ENCODE assay signal across 8 cellular contexts in genomic region chr11:2886191-2886894, GRCh38. TPM values are rescaled to one million over a fixed set of nuclear protein-coding genes. Genes with fewer than 3 reads are reported as not detected.
A peak's percentile ranks its signal among the peaks of the same experiment; 100 is the strongest.
DNase-seq lines count a peak whose midpoint lies in the region; ATAC-seq, FAIRE-seq and TF ChIP-seq lines count a peak whose summit lies in the region.

No MANE protein-coding gene starts in this region.

- H3K4me3 ChIP-seq in mucosa of descending colon: no peak overlapping the region

- H3K9me3 Mint-ChIP-seq in chondrocyte (ENCODE audit: low read depth): no peaks in the 10 kb centered on the region

- peaks cover 22% of the 10 kb centered on the region for H3K4me1 Mint-ChIP-seq in chondrocyte (ENCODE audit: low read depth)

- H3K36me3 ChIP-seq in mucosa of descending colon (ENCODE audit: low read depth): no peaks in the 10 kb centered on the region

- ATAC-seq in mucosa of descending colon (peak; percentile 1), left lobe of liver (no peak)

- no peak overlapping the region for H3K27ac Mint-ChIP-seq in chondrocyte (ENCODE audit: unreplicated experiment)

- DNase-seq in activated CD4-positive, alpha-beta T cell treated with anti-CD3 and anti-CD28 coated beads for 48 hours: peak; percentile 46
- no peak for DNase-seq in activated CD4-positive, alpha-beta T cell treated with anti-CD3 and anti-CD28 coated beads for 4 hours
- DNase-seq in HTR-8/SVneo (ENCODE audit: insufficient read length, low spot score) (no peak), chondrocyte (ENCODE audit: low spot score) (no peak), mucosa of descending colon (peak; percentile 62 to 69 (median 65)), middle frontal gyrus (ENCODE audit: extremely low spot score, low spot score) (no peak), GDM1 (lab: John Stamatoyannopoulos, UW) (no peak), left lobe of liver (ENCODE audit: low spot score) (no peak)

- peaks cover 2% of the 10 kb centered on the region for H3K36me3 Mint-ChIP-seq in chondrocyte (ENCODE audit: low read depth)

- no peaks in the 10 kb centered on the region for H3K27me3 Mint-ChIP-seq in chondrocyte (ENCODE audit: low read depth)

- no peak overlapping the region for H3K4me3 Mint-ChIP-seq in chondrocyte (ENCODE audit: unreplicated experiment)

- H3K4me1 ChIP-seq in mucosa of descending colon (ENCODE audit: low read depth): peaks cover 7% of the 10 kb centered on the region

- TF ChIP-seq CTCF in chondrocyte (IDR thresholded peaks at IDR 0.05) (peak; percentile 64), mucosa of descending colon (IDR thresholded peaks at IDR 0.05) (no peak)

- intact Hi-C loops in mucosa of descending colon (cut with DNase I, micrococcal nuclease): loop anchor here in 1 of 2 donors (10.0 kb wide), 1 partner anchor 192 kb away; the partner anchor contains the start of gene KCNQ1OT1

- H3K9me3 ChIP-seq in mucosa of descending colon: no peaks in the 10 kb centered on the region

- FAIRE-seq in HTR-8/SVneo (lab: Jason Lieb, UNC): peak; percentile 77

RNA-seq across cellular contexts. Expression of gene CDKN1C, which starts 0.8 kb away (rescaled TPM):
- total RNA-seq in chondrocyte: 5.4 to 15.7 TPM (median 14.6 TPM) in 3 replicates
- 10 to 100 TPM in 2 of 3 donors, 1 to 10 TPM in 1; 3.0 to 40.3 (median 10.2) TPM for total RNA-seq in mucosa of descending colon
- total RNA-seq in left lobe of liver: 8.4 TPM

RNA-seq across cellular contexts. Expression of gene PHLDA2, which starts 42.9 kb away (rescaled TPM):
- 63.9 to 69.0 TPM (median 64.4 TPM) in 3 replicates for total RNA-seq in chondrocyte
- total RNA-seq in mucosa of descending colon: 10 to 100 TPM in 2 of 3 donors, 1 to 10 TPM in 1; 8.9 to 25.6 (median 23.9) TPM
- total RNA-seq in left lobe of liver: 1.3 TPM

Comparison
In these comparisons a context has a peak if more than half of its experiments do, and no peak if none do; other contexts are left out.
1. DNase-seq: peak in activated CD4-positive, alpha-beta T cell treated with anti-CD3 and anti-CD28 coated beads for 48 hours (single experiment) and mucosa of descending colon (3 of 3); none in activated CD4-positive, alpha-beta T cell treated with anti-CD3 and anti-CD28 coated beads for 4 hours (0 of 2), HTR-8/SVneo (single experiment), chondrocyte (single experiment), middle frontal gyrus (single experiment), GDM1 (single experiment) and left lobe of liver (single experiment).